11 cellular contexts compared by ENCODE assay signal in the genomic region with DNA sequence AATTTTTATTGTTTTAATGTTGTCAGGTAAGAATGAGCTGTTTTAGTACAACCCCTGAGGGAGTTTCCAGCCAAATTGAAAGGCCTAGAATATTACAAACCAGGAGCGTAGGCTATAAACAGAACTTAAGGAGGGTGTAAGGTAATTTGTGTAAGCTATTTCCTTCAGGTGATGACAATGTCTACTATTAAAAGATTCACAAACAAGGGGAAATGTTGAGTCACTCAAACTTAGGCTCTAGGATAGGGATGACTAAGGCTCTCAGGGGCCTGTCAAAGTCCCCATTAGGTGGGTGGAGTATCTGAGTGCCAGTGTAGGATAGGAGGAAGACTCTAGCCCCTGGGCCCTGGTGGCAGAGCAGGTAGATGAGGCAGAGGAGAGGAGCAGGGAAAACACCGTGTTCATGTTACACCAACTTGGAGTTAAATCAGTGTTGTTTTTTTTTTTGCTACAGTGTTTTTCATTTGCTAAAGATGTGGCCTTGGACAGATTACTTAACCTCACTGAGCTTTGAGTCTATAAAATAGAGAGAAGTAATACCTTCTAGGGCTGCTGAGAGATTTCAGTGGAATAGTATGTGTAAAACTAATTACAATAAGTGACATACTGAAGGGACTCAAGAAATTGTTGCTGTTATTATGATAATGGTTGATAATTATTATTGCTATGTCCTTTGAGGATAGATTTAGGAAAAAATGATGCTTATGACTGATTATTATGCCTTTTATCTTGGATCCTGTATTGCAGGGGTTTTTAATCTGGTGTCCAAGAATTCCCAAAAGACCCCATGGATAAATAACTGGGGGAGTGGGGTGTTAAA. TPM values are rescaled to one million over a fixed set of nuclear protein-coding genes. Genes with fewer than 3 reads are reported as not detected.
DNase-seq lines count a peak whose midpoint lies in the region; ATAC-seq, FAIRE-seq and TF ChIP-seq lines count a peak whose summit lies in the region.
"Had no signal": no experiment of that assay in that cellular context is flagged by ENCODE, and none has a peak within 500 bp of the region (broad histone marks: within the 10 kb centered on the region; RNA-seq: fewer than 3 reads in every experiment).

No MANE protein-coding gene starts in this region.

- H3K27ac Mint-ChIP-seq in osteocyte (ENCODE audit: unreplicated experiment): peak overlapping the region; percentile 44
- H3K27ac Mint-ChIP-seq: dendritic cell treated with granulocyte-macrophage colony-stimulating factor and Interleukin-4, amounts not matched to agents 40 ng/mL and 50 ng/mL, for 4 days; T-helper 2 cell treated with Interferon-gamma antibody and Interleukin-4, amounts not matched to agents 5 μg/mL and 100 μg/mL, for 36 hours had no signal

- FAIRE-seq in GM12892 (lab: Jason Lieb, UNC): peak; percentile 44
- FAIRE-seq: HTR-8/SVneo had no signal

- H3K4me3 Mint-ChIP-seq in osteocyte (ENCODE audit: unreplicated experiment): no peak overlapping the region
- H3K4me3 Mint-ChIP-seq: dendritic cell treated with granulocyte-macrophage colony-stimulating factor and Interleukin-4, amounts not matched to agents 40 ng/mL and 50 ng/mL, for 4 days; T-helper 2 cell treated with Interferon-gamma antibody and Interleukin-4, amounts not matched to agents 5 μg/mL and 100 μg/mL, for 36 hours had no signal

- no peak for DNase-seq in GM12892 (ENCODE audit: insufficient read length)
- peak; percentile 96 for DNase-seq in LoVo (ENCODE audit: low spot score)
- peak; percentile 57 for DNase-seq in choroid plexus epithelial cell (ENCODE audit: low read depth)
- no peak for DNase-seq in osteocyte (ENCODE audit: extremely low spot score, unreplicated experiment)
- no peak for DNase-seq in dedifferentiated amniotic fluid mesenchymal stem cell (ENCODE audit: extremely low spot score)
- DNase-seq in DMS79 treated with DMSO at 0.1 percent for 48 hours (lab: John Stamatoyannopoulos, UW): no peak

- TF ChIP-seq CTCF in choroid plexus epithelial cell (conservative IDR thresholded peaks at IDR 0.05; ENCODE audit: low read depth, low read length): no peak
- TF ChIP-seq CTCF in osteocyte (IDR thresholded peaks at IDR 0.05): no peak

- peaks cover 42% of the 10 kb centered on the region for H3K4me1 Mint-ChIP-seq in osteocyte (ENCODE audit: unreplicated experiment)

- H3K27me3 Mint-ChIP-seq in osteocyte (ENCODE audit: unreplicated experiment): no peaks in the 10 kb centered on the region
- H3K27me3 Mint-ChIP-seq: dendritic cell treated with granulocyte-macrophage colony-stimulating factor and Interleukin-4, amounts not matched to agents 40 ng/mL and 50 ng/mL, for 4 days had no signal

- H3K36me3 Mint-ChIP-seq in osteocyte (ENCODE audit: unreplicated experiment): peaks cover 15% of the 10 kb centered on the region

- no peaks in the 10 kb centered on the region for H3K9me3 Mint-ChIP-seq in osteocyte (ENCODE audit: unreplicated experiment)
- H3K9me3 Mint-ChIP-seq: dendritic cell treated with granulocyte-macrophage colony-stimulating factor and Interleukin-4, amounts not matched to agents 40 ng/mL and 50 ng/mL, for 4 days; T-helper 2 cell treated with Interferon-gamma antibody and Interleukin-4, amounts not matched to agents 5 μg/mL and 100 μg/mL, for 36 hours had no signal

- ATAC-seq in GM18861 (IDR thresholded peaks at IDR 0.05; ENCODE audit: unreplicated experiment): no peak

- no peak for TF ChIP-seq POLR2A in GM12892 (IDR thresholded peaks at IDR 0.05; ENCODE audit: low read depth, low read length)

- no peak overlapping the region for H3K4me3 ChIP-seq in choroid plexus epithelial cell (ENCODE audit: low read depth, low read length)

RNA-seq across cellular contexts. Expression of a gene that starts 10.2 kb away (rescaled TPM):
- polyA plus RNA-seq in GM12892 (2012; ENCODE audit: missing spikeins): not detected
- 120 and 122 TPM in 2 replicates for total RNA-seq in osteocyte

RNA-seq across cellular contexts. Expression of a gene that starts 33.8 kb away (rescaled TPM):
- polyA plus RNA-seq in GM12892 (2012; ENCODE audit: missing spikeins): not detected
- 2.2 and 3.7 TPM in 2 replicates for total RNA-seq in osteocyte
- polyA plus RNA-seq: neural cell had no signal

Comparison
In these comparisons a context has a peak if more than half of its experiments do, and no peak if none do; other contexts are left out.
1. DNase-seq: peak in LoVo (single experiment) and choroid plexus epithelial cell (single experiment); none in GM12892 (single experiment), osteocyte (single experiment), dedifferentiated amniotic fluid mesenchymal stem cell (single experiment) and DMS79 treated with DMSO at 0.1 percent for 48 hours (single experiment).